Comparison of ENCODE assay signal across 29 cellular contexts in genomic region chr16:27191352-27191924, GRCh38.
"Had no signal": no experiment of that assay in that cellular context is flagged by ENCODE, and none has a peak within 500 bp of the region (broad histone marks: within the 10 kb centered on the region; RNA-seq: fewer than 3 reads in every experiment).

No MANE protein-coding gene starts in this region.

- DNase-seq: colonic mucosa; dermis blood vessel endothelial cell; effector memory CD4-positive, alpha-beta T cell; foreskin keratinocyte; heart right ventricle; hypothalamus; immature natural killer cell; islet precursor cell; left colon; left ventricle myocardium superior; mesenchymal stem cell; midbrain; naive thymus-derived CD4-positive, alpha-beta T cell; right cardiac atrium; spleen; stimulated activated CD4-positive, alpha-beta T cell treated with anti-CD3 and anti-CD28 coated beads, Interleukin-4, amount 100 ng/mL, for 4 hours; stimulated activated naive CD8-positive, alpha-beta T cell treated with anti-CD3 and anti-CD28 coated beads, Interleukin-15, Interleukin-2, amounts not matched to agents 100 U/mL and 50 U/mL, for 24 hours; transverse colon; upper lobe of right lung; uterus had no signal

- H2AFZ ChIP-seq: neural progenitor cell had no signal

- FAIRE-seq: endothelial cell of umbilical vein had no signal

- H3K9ac ChIP-seq: neural progenitor cell had no signal

- H3K36me3 ChIP-seq: colonic mucosa, esophagus muscularis mucosa, gastroesophageal sphincter, heart right ventricle, neural progenitor cell, prostate gland, spleen, suprapubic skin, transverse colon, upper lobe of right lung, uterus had no signal

- H3K4me3 ChIP-seq: colonic mucosa, esophagus muscularis mucosa, gastroesophageal sphincter, heart right ventricle, lung, neural progenitor cell, prostate gland, skin epidermis, spleen, suprapubic skin, transverse colon, upper lobe of right lung, uterus had no signal

- H3K4me1 ChIP-seq: colonic mucosa, esophagus muscularis mucosa, gastroesophageal sphincter, heart right ventricle, neural progenitor cell, prostate gland, spleen, suprapubic skin, upper lobe of right lung, uterus had no signal

- ATAC-seq: foreskin keratinocyte; gastroesophageal sphincter; heart right ventricle; left colon; left ventricle myocardium superior; naive thymus-derived CD4-positive, alpha-beta T cell; right cardiac atrium; stimulated activated memory B cell treated with anti-CD40 and anti-IgM and Interleukin-4, amounts not matched to agents 10 μg/mL and 1 μg/mL and 100 μg/mL, for 72 hours; stimulated activated naive CD8-positive, alpha-beta T cell treated with anti-CD3 and anti-CD28 coated beads, Interleukin-15, Interleukin-2, amounts not matched to agents 100 U/mL and 50 U/mL, for 24 hours; upper lobe of right lung had no signal

- H3K9me3 ChIP-seq: colonic mucosa, esophagus muscularis mucosa, gastroesophageal sphincter, heart right ventricle, prostate gland, suprapubic skin, transverse colon, upper lobe of right lung, uterus had no signal

- H3K4me2 ChIP-seq: neural progenitor cell had no signal

- H3K27ac ChIP-seq: colonic mucosa, esophagus muscularis mucosa, foreskin keratinocyte, gastroesophageal sphincter, heart right ventricle, neural progenitor cell, prostate gland, skin epidermis, spleen, suprapubic skin, transverse colon, upper lobe of right lung, uterus had no signal

- H3K27me3 ChIP-seq: colonic mucosa, neural progenitor cell, transverse colon, upper lobe of right lung, uterus had no signal
